Comparison of ENCODE assay signal across 20 cellular contexts in the genomic region with DNA sequence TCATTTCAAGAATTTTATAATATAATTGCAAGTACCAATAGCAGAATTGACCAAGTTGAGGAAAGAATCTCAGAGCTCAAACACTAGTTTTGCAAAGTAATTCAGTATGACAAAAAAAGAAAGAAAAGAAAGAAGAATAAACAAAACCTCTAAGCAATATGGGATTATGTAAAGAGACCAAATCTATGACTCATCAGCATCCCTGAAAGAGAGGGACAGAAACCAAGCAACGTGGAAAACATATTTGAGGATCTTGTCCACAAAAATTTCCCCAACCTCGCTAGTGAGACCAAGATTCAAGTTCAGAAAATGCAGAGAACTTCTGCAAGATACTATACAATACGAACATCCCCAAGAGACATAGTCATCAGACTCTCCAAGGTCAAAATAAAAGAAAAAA.
"Had no signal": no experiment of that assay in that cellular context is flagged by ENCODE, and none has a peak within 500 bp of the region (broad histone marks: within the 10 kb centered on the region; RNA-seq: fewer than 3 reads in every experiment).

No MANE protein-coding gene starts in this region.

- H3K4me3 Mint-ChIP-seq: naive thymus-derived CD8-positive, alpha-beta T cell; stimulated activated naive B cell treated with anti-CD40 and anti-IgM and Interleukin-4, amounts not matched to agents 10 μg/mL and 1 μg/mL and 100 μg/mL, for 72 hours had no signal

- H3K27me3 ChIP-seq: heart right ventricle, neutrophil, stomach, transverse colon had no signal

- H3K4me1 ChIP-seq: heart right ventricle, psoas muscle, stomach had no signal

- H3K27ac ChIP-seq: heart right ventricle, neutrophil, psoas muscle, stomach, thoracic aorta, transverse colon had no signal

- H3K4me1 Mint-ChIP-seq: naive thymus-derived CD8-positive, alpha-beta T cell; stimulated activated naive B cell treated with anti-CD40 and anti-IgM and Interleukin-4, amounts not matched to agents 10 μg/mL and 1 μg/mL and 100 μg/mL, for 72 hours had no signal

- DNase-seq: effector memory CD4-positive, alpha-beta T cell; foreskin melanocyte; heart right ventricle; hypothalamus; islet precursor cell; mucosa of descending colon; naive thymus-derived CD8-positive, alpha-beta T cell; psoas muscle; retina; stimulated activated CD4-positive, alpha-beta T cell treated with anti-CD3 and anti-CD28 coated beads, Interleukin-2, amount 100 ng/mL, for 24 hours; stimulated activated CD4-positive, alpha-beta T cell treated with anti-CD3 and anti-CD28 coated beads, Interleukin-4, amount 100 ng/mL, for 4 hours; stimulated activated naive B cell treated with anti-CD40 and anti-IgM and Interleukin-4, amounts not matched to agents 10 μg/mL and 1 μg/mL and 100 μg/mL, for 72 hours; stomach; substantia nigra; transverse colon had no signal

- H3K27ac Mint-ChIP-seq: naive thymus-derived CD8-positive, alpha-beta T cell; stimulated activated naive B cell treated with anti-CD40 and anti-IgM and Interleukin-4, amounts not matched to agents 10 μg/mL and 1 μg/mL and 100 μg/mL, for 72 hours had no signal

- ATAC-seq: esophagus mucosa; heart right ventricle; left lobe of liver; mucosa of descending colon; naive thymus-derived CD8-positive, alpha-beta T cell; psoas muscle; sciatic nerve; stimulated activated naive B cell treated with anti-CD40 and anti-IgM and Interleukin-4, amounts not matched to agents 10 μg/mL and 1 μg/mL and 100 μg/mL, for 72 hours had no signal

- H3K4me3 ChIP-seq: heart right ventricle, mucosa of descending colon, psoas muscle, stomach, thoracic aorta, transverse colon had no signal
